In the genomic region with DNA sequence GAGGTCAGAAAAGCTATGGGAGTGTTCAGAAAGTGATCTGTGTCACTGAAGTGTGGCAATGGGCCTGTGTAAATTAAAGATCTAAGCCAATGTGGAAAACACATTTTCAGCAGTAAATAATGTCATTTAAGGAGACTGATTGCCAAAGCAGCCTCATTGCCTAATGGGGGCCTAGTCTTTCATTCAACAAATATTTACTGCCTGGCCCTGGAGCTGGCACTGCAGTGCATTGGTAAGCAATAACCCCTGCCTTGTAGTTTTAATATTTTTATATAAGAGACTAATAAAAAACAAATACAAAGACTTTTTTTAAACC, we compare ENCODE assay signal across 16 cellular contexts.
DNase-seq lines count a peak whose midpoint lies in the region; ATAC-seq and TF ChIP-seq lines count a peak whose summit lies in the region.
"Had no signal": no experiment of that assay in that cellular context is flagged by ENCODE, and none has a peak within 500 bp of the region (broad histone marks: within the 10 kb centered on the region; RNA-seq: fewer than 3 reads in every experiment).

No MANE protein-coding gene starts in this region.

- H3K9ac ChIP-seq in colonic mucosa (ENCODE audit: low read depth in 2 of 2, low read length in 2 of 2): no peak overlapping the region

- no peak overlapping the region for H3K4me3 ChIP-seq in colonic mucosa
- H3K4me3 ChIP-seq in right lobe of liver: no peak overlapping the region
- no peak overlapping the region for H3K4me3 ChIP-seq in tibial artery
- H3K4me3 ChIP-seq: K562, thyroid gland had no signal

- H3K27ac ChIP-seq in colonic mucosa (no peak overlapping the region), right lobe of liver (peak overlapping the region in 2 of 3 donors; percentile 69 to 81), tibial artery (peak overlapping the region; percentile 8 to 13)
- H3K27ac ChIP-seq: thyroid gland had no signal

- H3K4me1 ChIP-seq in colonic mucosa (no peaks in the 10 kb centered on the region), right lobe of liver (peaks cover 0 to 25% (median 8%) of the 10 kb centered on the region in 4 donors), tibial artery (peaks cover 0 to 22% (median 11%) of the 10 kb centered on the region in 4 donors)

- peak; percentile 68 for DNase-seq in NCI-H69 (lab: John Stamatoyannopoulos, UW)
- DNase-seq in colonic mucosa: peak; percentile 19
- peak; percentile 46 to 87 (median 61) for DNase-seq in right lobe of liver
- peak in 1 of 2 donors; percentile 54 for DNase-seq in tibial artery
- DNase-seq in stimulated activated CD4-positive, alpha-beta T cell treated with anti-CD3 and anti-CD28 coated beads, Interleukin-15, amount 100 ng/mL, for 24 hours: no peak
- DNase-seq in globus pallidus (ENCODE audit: low spot score): no peak
- DNase-seq: amniotic stem cell; central memory CD4-positive, alpha-beta T cell; COR-L47; effector CD8-positive, alpha-beta T cell; EL; NCI-H187; SW 1271; thyroid gland had no signal

- H3K27me3 ChIP-seq in colonic mucosa (no peaks in the 10 kb centered on the region), right lobe of liver (no peaks in the 10 kb centered on the region), tibial artery (no peaks in the 10 kb centered on the region)
- H3K27me3 ChIP-seq: thyroid gland had no signal

- no peaks in the 10 kb centered on the region for H3K9me3 ChIP-seq in colonic mucosa
- H3K9me3 ChIP-seq in right lobe of liver: no peaks in the 10 kb centered on the region
- no peaks in the 10 kb centered on the region for H3K9me3 ChIP-seq in tibial artery
- H3K9me3 ChIP-seq: thyroid gland had no signal

- TF ChIP-seq POLR2A in right lobe of liver (IDR thresholded peaks at IDR 0.05): no peak

- H3K36me3 ChIP-seq in colonic mucosa: no peaks in the 10 kb centered on the region
- H3K36me3 ChIP-seq in right lobe of liver: no peaks in the 10 kb centered on the region
- no peaks in the 10 kb centered on the region for H3K36me3 ChIP-seq in tibial artery
- H3K36me3 ChIP-seq: thyroid gland had no signal

- intact Hi-C loops in colonic mucosa (cut with DNase I) (no loop called here), right lobe of liver (cut with DNase I) (no loop called here), tibial artery (cut with DNase I; ENCODE audit: low total_unique reads) (loop anchor here (10.0 kb wide), 1 partner anchor 326 kb away; the partner anchor contains the start of gene BTG1)

- peak; percentile 70 to 79 (median 78) for ATAC-seq in right lobe of liver
- no peak for ATAC-seq in HG03521 (IDR thresholded peaks at IDR 0.05; ENCODE audit: unreplicated experiment)
- ATAC-seq: K562 had no signal

- TF ChIP-seq CTCF in colonic mucosa (IDR thresholded peaks at IDR 0.05) (no peak), right lobe of liver (IDR thresholded peaks at IDR 0.05) (no peak), tibial artery (IDR thresholded peaks at IDR 0.05) (no peak)

Comparison
In these comparisons a context has a peak if more than half of its experiments do, and no peak if none do; other contexts are left out.
1. DNase-seq: peak in NCI-H69 (single experiment), colonic mucosa (single experiment) and right lobe of liver (3 of 3); none in stimulated activated CD4-positive, alpha-beta T cell treated with anti-CD3 and anti-CD28 coated beads, Interleukin-15, amount 100 ng/mL, for 24 hours (single experiment) and globus pallidus (single experiment).